In genomic region chr20:44646023-44646640, GRCh38 we compare ENCODE assay signal across 8 cellular contexts. TPM values are rescaled to one million over a fixed set of nuclear protein-coding genes. Genes with fewer than 3 reads are reported as not detected.
DNase-seq lines count a peak whose midpoint lies in the region; ATAC-seq and TF ChIP-seq lines count a peak whose summit lies in the region.

No MANE protein-coding gene starts in this region.

- intact Hi-C loops in adrenal gland (cut with DNase I) = no loop called here

- TF ChIP-seq CTCF in adrenal gland (IDR thresholded peaks at IDR 0.05) (no peak), gastroesophageal sphincter (IDR thresholded peaks at IDR 0.05) (no peak)

- DNase-seq in NCI-H1417 (lab: John Stamatoyannopoulos, UW) (peak in 2 of 3 experiments; percentile 34 to 65), NCI-H1417 treated with DMSO at 0.1 percent for 48 hours (lab: John Stamatoyannopoulos, UW) (no peak), SJCRH30 (peak; percentile 80 to 91), glomerular visceral epithelial cell (ENCODE audit: extremely low spot score) (peak; percentile 52), adrenal gland (no peak), NCI-H82 treated with DMSO at 0.1 percent for 48 hours (lab: John Stamatoyannopoulos, UW; ENCODE audit: unreplicated experiment) (no peak)

- no peaks in the 10 kb centered on the region for H3K27me3 ChIP-seq in SJCRH30
- H3K27me3 ChIP-seq in adrenal gland = no peaks in the 10 kb centered on the region
- H3K27me3 ChIP-seq in gastroesophageal sphincter = no peaks in the 10 kb centered on the region

- H3K4me3 ChIP-seq in SJCRH30 (no peak overlapping the region), adrenal gland (no peak overlapping the region), gastroesophageal sphincter (no peak overlapping the region)

- no peak for TF ChIP-seq EP300 in gastroesophageal sphincter (IDR thresholded peaks at IDR 0.05)

- ATAC-seq in HG03097 (IDR thresholded peaks at IDR 0.05; ENCODE audit: low FRiP score, unreplicated experiment) = peak; percentile 33
- ATAC-seq in gastroesophageal sphincter = no peak

- 53 to 65% (median 60%) methylated on average over 3 to 4 of the region's 4 CpGs for WGBS in adrenal gland, 4 donors
- WGBS in gastroesophageal sphincter (ENCODE audit: low coverage in 1 of 2), 2 donors = 7 to 63% methylated on average over 1 to 3 of the region's 4 CpGs

- H3K27ac ChIP-seq in SJCRH30 = peak overlapping the region; percentile 80
- peak overlapping the region in 1 of 5 donors; percentile 63 for H3K27ac ChIP-seq in adrenal gland
- peak overlapping the region in 2 of 4 donors; percentile 26 to 32 for H3K27ac ChIP-seq in gastroesophageal sphincter

- H3K9me3 ChIP-seq in SJCRH30 (replicated peaks) (no peaks in the 10 kb centered on the region), adrenal gland (replicated peaks in 1 of 3) (no peaks in the 10 kb centered on the region), gastroesophageal sphincter (no peaks in the 10 kb centered on the region)

- TF ChIP-seq POLR2A in adrenal gland (IDR thresholded peaks at IDR 0.05) (no peak), gastroesophageal sphincter (IDR thresholded peaks at IDR 0.05) (no peak)

- H3K36me3 ChIP-seq in SJCRH30 (no peaks in the 10 kb centered on the region), adrenal gland (replicated peaks in 1 of 2) (no peaks in the 10 kb centered on the region), gastroesophageal sphincter (no peaks in the 10 kb centered on the region)

- H3K4me1 ChIP-seq in SJCRH30 = peaks cover 28% of the 10 kb centered on the region
- H3K4me1 ChIP-seq in adrenal gland (replicated peaks in 1 of 2) = peaks cover 30 to 43% of the 10 kb centered on the region in 2 donors
- peaks cover 0 to 91% (median 32%) of the 10 kb centered on the region in 3 donors for H3K4me1 ChIP-seq in gastroesophageal sphincter

RNA-seq across cellular contexts. Expression of gene ADA, which starts 5.4 kb away (rescaled TPM):
- total RNA-seq in SJCRH30 (2014; rRNA removed; shearing (Covaris generic)) = 17.9 and 19.0 TPM in 2 replicates
- total RNA-seq in adrenal gland = 10 to 100 TPM in 5 of 8 donors, 1 to 10 TPM in 3; 6.6 to 16.4 (median 11.9) TPM
- 10 to 100 TPM in 1 of 3 donors, 1 to 10 TPM in 2; 3.4 to 10.4 (median 9.6) TPM for polyA plus RNA-seq in adrenal gland
- total RNA-seq in gastroesophageal sphincter = 10 to 100 TPM in 2 of 4 donors, 1 to 10 TPM in 2; 7.6 to 14.5 (median 10.4) TPM

Comparison
In these comparisons a context has a peak if more than half of its experiments do, and no peak if none do; other contexts are left out.
1. DNase-seq: peak in NCI-H1417 (2 of 3), SJCRH30 (2 of 2) and glomerular visceral epithelial cell (single experiment); none in NCI-H1417 treated with DMSO at 0.1 percent for 48 hours (single experiment), adrenal gland (0 of 7) and NCI-H82 treated with DMSO at 0.1 percent for 48 hours (single experiment).